In the genomic region with DNA sequence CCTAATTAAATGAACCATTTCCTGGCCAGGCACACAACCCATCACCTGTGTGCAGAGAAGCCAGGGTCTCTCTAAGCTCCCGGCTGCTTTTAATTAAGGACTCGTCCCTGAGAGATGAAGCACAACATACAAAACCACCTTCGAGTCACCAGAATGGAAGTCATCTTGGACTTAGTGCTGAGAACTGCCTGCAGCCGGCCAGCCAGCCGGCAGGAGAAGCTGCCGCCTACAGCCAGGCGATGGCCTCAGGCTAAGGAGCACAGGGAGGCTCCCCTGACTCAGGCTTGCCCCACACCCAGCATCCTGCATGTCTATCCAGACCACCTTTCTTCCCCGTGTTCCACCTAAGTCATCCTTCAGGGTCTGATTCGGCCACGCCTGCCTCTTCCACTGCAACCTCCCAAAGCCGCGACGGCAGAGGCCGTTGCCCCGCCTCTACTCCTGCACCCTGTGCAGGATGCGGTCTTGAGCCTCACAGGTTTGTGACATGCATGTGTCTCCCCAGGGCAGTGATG, we compare ENCODE assay signal across 10 cellular contexts.
DNase-seq lines count a peak whose midpoint lies in the region; ATAC-seq, FAIRE-seq and TF ChIP-seq lines count a peak whose summit lies in the region.
"Had no signal": no experiment of that assay in that cellular context is flagged by ENCODE, and none has a peak within 500 bp of the region (broad histone marks: within the 10 kb centered on the region; RNA-seq: fewer than 3 reads in every experiment).

No MANE protein-coding gene starts in this region.

- intact Hi-C loops in CD8-positive, alpha-beta T cell (cut with DNase I, micrococcal nuclease), result no loop called here
- intact Hi-C loops in IMR-90 (cut with micrococcal nuclease) (loop anchor here (5.0 kb wide), 1 partner anchor 202 kb away; a partner anchor contains a TSS), kidney (cut with DNase I) (loop anchor here (10.0 kb wide), 1 partner anchor 259 kb away; no protein-coding TSS in a partner anchor)

- no peak overlapping the region for H3K4me3 ChIP-seq in CD8-positive, alpha-beta T cell (ENCODE audit: low read depth, low read length)
- H3K4me3 ChIP-seq in IMR-90 (ENCODE audit: insufficient read depth, low read depth, low read length) (no peak overlapping the region), kidney (ENCODE audit: low read length in 2 of 2) (no peak overlapping the region)

- no peak overlapping the region for H4K8ac ChIP-seq in IMR-90 (ENCODE audit: low read depth in 2 of 2, low read length in 2 of 2)

- H3K4me3 Mint-ChIP-seq in CD8-positive, alpha-beta T cell, result no peak overlapping the region
- H3K4me3 Mint-ChIP-seq in nephron, result no peak overlapping the region
- H3K4me3 Mint-ChIP-seq: activated CD8-positive, alpha-beta memory T cell treated with anti-CD3 and anti-CD28 coated beads, Interleukin-2, amount 10 ng/mL, durations not matched to agents 7 days and 5 days had no signal

- in situ Hi-C loops in IMR-90 (cut with MboI; ENCODE audit: low sequenced_read_pairs), result no loop called here

- no peak overlapping the region for H2AK9ac ChIP-seq in IMR-90 (replicated peaks; ENCODE audit: low read depth, low read length, poor library complexity)

- DNase-seq in CD8-positive, alpha-beta T cell, result no peak
- DNase-seq in IMR-90 (peak; percentile 83), dedifferentiated amniotic fluid mesenchymal stem cell (ENCODE audit: extremely low spot score) (peak; percentile 71), kidney (no peak), dermis blood vessel endothelial cell (no peak), activated gamma-delta T cell treated with Interleukin-2 at 50 U/mL for 16 hours (no peak)
- DNase-seq: activated CD8-positive, alpha-beta memory T cell treated with anti-CD3 and anti-CD28 coated beads, Interleukin-2, amount 10 ng/mL, durations not matched to agents 7 days and 5 days had no signal

- H2BK15ac ChIP-seq in IMR-90 (ENCODE audit: low read depth, low read length), result no peak overlapping the region

- H3K36me3 ChIP-seq in CD8-positive, alpha-beta T cell (ENCODE audit: insufficient read depth, low read length), result peaks cover 7% of the 10 kb centered on the region
- H3K36me3 ChIP-seq in IMR-90 (ENCODE audit: control insufficient read depth, insufficient read depth, low read length), result peaks cover 6% of the 10 kb centered on the region; the same call in 1 of the 2 replicates
- peaks cover 0 to 2% of the 10 kb centered on the region in 2 donors for H3K36me3 ChIP-seq in kidney (ENCODE audit: control insufficient read depth in 1 of 2, insufficient read depth in 2 of 2, low read length in 2 of 2)

- 48% methylated on average over 6 of the region's 16 CpGs; no CpG with 5 or more reads in 1 of the 2 experiments for WGBS in IMR-90 (ENCODE audit: extremely low coverage in 2 of 2, insufficient read length in 1 of 2), 2 experiments

- no peak overlapping the region; the same call in 1 of the 2 replicates for H2BK120ac ChIP-seq in IMR-90 (ENCODE audit: low read depth, low read length)

- H3K9me1 ChIP-seq in IMR-90 (ENCODE audit: insufficient read depth, low read length), result peaks cover 46% of the 10 kb centered on the region

- H3K4ac ChIP-seq in IMR-90 (ENCODE audit: low read depth, low read length), result peak overlapping the region; percentile 50

- H3K4me1 Mint-ChIP-seq in CD8-positive, alpha-beta T cell (ENCODE audit: low read depth), result peaks cover 80% of the 10 kb centered on the region
- peaks cover 48% of the 10 kb centered on the region for H3K4me1 Mint-ChIP-seq in nephron

- no peak overlapping the region for H2AFZ ChIP-seq in IMR-90 (replicated peaks; ENCODE audit: low read length, poor library complexity)

- no peak for FAIRE-seq in kidney (lab: Jason Lieb, UNC)
- FAIRE-seq: G401.6 had no signal

- POLR2A ChIA-PET in CD8-positive, alpha-beta T cell (lab: Charles Lee), result no interaction called here
- POLR2A ChIA-PET in IMR-90 (lab: Charles Lee; ENCODE audit: unreplicated experiment), result no interaction called here

- H3K27me3 Mint-ChIP-seq in CD8-positive, alpha-beta T cell (ENCODE audit: low read depth), result no peaks in the 10 kb centered on the region
- no peaks in the 10 kb centered on the region for H3K27me3 Mint-ChIP-seq in nephron (ENCODE audit: low read depth)
- H3K27me3 Mint-ChIP-seq: activated CD8-positive, alpha-beta memory T cell treated with anti-CD3 and anti-CD28 coated beads, Interleukin-2, amount 10 ng/mL, durations not matched to agents 7 days and 5 days had no signal

- no peaks in the 10 kb centered on the region for H3K27me3 ChIP-seq in CD8-positive, alpha-beta T cell (ENCODE audit: insufficient read depth, low read length)
- no peaks in the 10 kb centered on the region for H3K27me3 ChIP-seq in IMR-90 (ENCODE audit: control insufficient read depth, insufficient read depth, low read length)

- no peak overlapping the region for H3K18ac ChIP-seq in IMR-90 (ENCODE audit: low read depth, low read length)

- TF ChIP-seq RAD21 in IMR-90 (IDR thresholded peaks at IDR 0.05; ENCODE audit: low read length), result peak; percentile 42; the same call in 1 of the 2 replicates

- no peak overlapping the region for H3K27ac ChIP-seq in CD8-positive, alpha-beta T cell (ENCODE audit: low read depth, low read length)
- H3K27ac ChIP-seq in IMR-90 (ENCODE audit: insufficient read depth, low read length), result 0 out of 2 replicates have a peak overlapping the region, but pooled peaks have one; percentile 9
- no peak overlapping the region for H3K27ac ChIP-seq in kidney (ENCODE audit: low read depth in 2 of 2, low read length in 2 of 2)

- no peak for ATAC-seq in CD8-positive, alpha-beta T cell
- ATAC-seq in IMR-90 (ENCODE audit: low read depth), result peak; percentile 34
- ATAC-seq in GM18517 (IDR thresholded peaks at IDR 0.05; ENCODE audit: unreplicated experiment), result no peak
- ATAC-seq: activated CD8-positive, alpha-beta memory T cell treated with anti-CD3 and anti-CD28 coated beads, Interleukin-2, amount 10 ng/mL, durations not matched to agents 7 days and 5 days had no signal

- H3K9me3 ChIP-seq in CD8-positive, alpha-beta T cell (ENCODE audit: low read length), result no peaks in the 10 kb centered on the region
- no peaks in the 10 kb centered on the region for H3K9me3 ChIP-seq in IMR-90 (ENCODE audit: control insufficient read depth, insufficient read depth, low read length)
- no peaks in the 10 kb centered on the region for H3K9me3 ChIP-seq in kidney (ENCODE audit: control insufficient read depth in 1 of 2, low read length in 2 of 2)

- no peak for TF ChIP-seq CTCF in CD8-positive, alpha-beta T cell (IDR thresholded peaks at IDR 0.05)
- TF ChIP-seq CTCF in IMR-90 (conservative IDR thresholded peaks at IDR 0.05; ENCODE audit: low read depth, low read length) (peak; percentile 27; the same call in 1 of the 2 replicates), nephron (IDR thresholded peaks at IDR 0.05; ENCODE audit: unreplicated experiment in 3 of 3) (no peak), kidney (IDR thresholded peaks at IDR 0.05; ENCODE audit: borderline replicate concordance, extremely low read depth, insufficient read depth) (no peak)

- H2AK5ac ChIP-seq in IMR-90 (ENCODE audit: low read depth, low read length), result peak overlapping the region; percentile 29; the same call in 1 of the 2 replicates

- no peak overlapping the region for H3K9ac ChIP-seq in IMR-90 (ENCODE audit: low read depth, low read length)
- H3K9ac ChIP-seq in kidney (ENCODE audit: low read length in 2 of 2), result no peak overlapping the region

- H3K79me1 ChIP-seq in IMR-90 (ENCODE audit: low read depth in 1 of 2, low read length in 2 of 2), result peaks cover 50 to 93% of the 10 kb centered on the region in 2 experiments

- H3K23ac ChIP-seq in IMR-90 (ENCODE audit: low read depth, low read length), result no peak overlapping the region

- peaks cover 50% of the 10 kb centered on the region for H3K36me3 Mint-ChIP-seq in CD8-positive, alpha-beta T cell
- no peaks in the 10 kb centered on the region for H3K36me3 Mint-ChIP-seq in nephron (ENCODE audit: low read depth)

- TF ChIP-seq POLR2A in IMR-90 (IDR thresholded peaks at IDR 0.05; ENCODE audit: low read depth, low read length), result no peak

- H4K20me1 ChIP-seq in IMR-90 (ENCODE audit: insufficient read depth, low read length), result peaks cover 97% of the 10 kb centered on the region

- no peak overlapping the region for H3K4me2 ChIP-seq in IMR-90 (ENCODE audit: low read depth, low read length)

- dilution Hi-C loops in IMR-90 (cut with HindIII; ENCODE audit: low sequenced_read_pairs, unreplicated experiment), result no loop called here

- peak overlapping the region; percentile 64 for H3K27ac Mint-ChIP-seq in CD8-positive, alpha-beta T cell
- peak overlapping the region in 2 of 3 experiments; percentile 38 to 53 for H3K27ac Mint-ChIP-seq in nephron
- H3K27ac Mint-ChIP-seq: activated CD8-positive, alpha-beta memory T cell treated with anti-CD3 and anti-CD28 coated beads, Interleukin-2, amount 10 ng/mL, durations not matched to agents 7 days and 5 days had no signal

- BruUV-seq in IMR-90 (replicated peaks; lab: Mats Ljungman, UMichigan), result no TSS peak

- no peak overlapping the region; the same call in 1 of the 2 replicates for H4K5ac ChIP-seq in IMR-90 (ENCODE audit: low read depth, low read length)

- H3K4me1 ChIP-seq in CD8-positive, alpha-beta T cell (ENCODE audit: insufficient read depth, low read length), result peaks cover 56% of the 10 kb centered on the region
- peaks cover 34% of the 10 kb centered on the region for H3K4me1 ChIP-seq in IMR-90 (ENCODE audit: control insufficient read depth, insufficient read depth, low read length)
- H3K4me1 ChIP-seq in kidney (ENCODE audit: control insufficient read depth in 1 of 2, insufficient read depth in 1 of 2, low read depth in 1 of 2, low read length in 2 of 2), result peaks cover 5 to 14% of the 10 kb centered on the region in 2 donors

- H2BK20ac ChIP-seq in IMR-90 (ENCODE audit: low read depth, low read length), result no peak overlapping the region

- no peaks in the 10 kb centered on the region for H3K9me3 Mint-ChIP-seq in CD8-positive, alpha-beta T cell
- H3K9me3 Mint-ChIP-seq in nephron, result no peaks in the 10 kb centered on the region

- CTCF ChIA-PET in CD8-positive, alpha-beta T cell (lab: Charles Lee), result interaction anchor here (0.6 to 3.7 kb wide), 5 partner anchors 14 to 187 kb away, joined by 3 to 21 read pairs (median 3); no protein-coding TSS in a partner anchor
- CTCF ChIA-PET in IMR-90 (lab: Yijun Ruan, JAX), result interaction anchor here (0.8 to 1.4 kb wide), 2 partner anchors 255 to 258 kb away, joined by 3 read pairs; no protein-coding TSS in a partner anchor

- H2BK5ac ChIP-seq in IMR-90 (ENCODE audit: low read depth, low read length, poor library complexity, severe bottlenecking), result peak overlapping the region; percentile 28

- no peak overlapping the region for H3K56ac ChIP-seq in IMR-90 (ENCODE audit: extremely low read depth, insufficient read depth, low read length)

- H4K91ac ChIP-seq in IMR-90 (ENCODE audit: insufficient read depth, low read depth, low read length), result peak overlapping the region; percentile 73

- H3K14ac ChIP-seq in IMR-90 (replicated peaks; ENCODE audit: low read depth, low read length), result 0 out of 2 replicates have a peak overlapping the region, but pooled peaks have one; percentile 39

TF ChIP-seq in IMR-90, 13 proteins besides CTCF, POLR2A, EP300 and RAD21 (continues in another document):
- TF ChIP-seq MAFK (IDR thresholded peaks at IDR 0.05; ENCODE audit: low read depth, low read length) (no peak), CHD1 (IDR thresholded peaks at IDR 0.05; ENCODE audit: low read depth, low read length) (no peak), SMC3 (IDR thresholded peaks at IDR 0.05; ENCODE audit: low read depth, low read length) (peak; percentile 27; the same call in 1 of the 2 replicates)

Comparison
In these comparisons a context has a peak if more than half of its experiments do, and no peak if none do; other contexts are left out.
1. DNase-seq: peak in IMR-90 (single experiment) and dedifferentiated amniotic fluid mesenchymal stem cell (single experiment); none in CD8-positive, alpha-beta T cell (0 of 7), kidney (single experiment), dermis blood vessel endothelial cell (single experiment) and activated gamma-delta T cell treated with Interleukin-2 at 50 U/mL for 16 hours (single experiment).
2. intact Hi-C loops: an anchor here in IMR-90 (5.0 kb wide) and kidney (10.0 kb wide); none called in CD8-positive, alpha-beta T cell.